ENCODE assay signal across 8 cellular contexts in genomic region chr19:39390460-39390758, GRCh38. TPM values are rescaled to one million over a fixed set of nuclear protein-coding genes. Genes with fewer than 3 reads are reported as not detected.
DNase-seq lines count a peak whose midpoint lies in the region; TF ChIP-seq lines count a peak whose summit lies in the region.

No MANE protein-coding gene starts in this region.

- H3K4ac ChIP-seq in mesendoderm (ENCODE audit: low read depth, low read length) = no peak overlapping the region

- no peak overlapping the region for H3K23ac ChIP-seq in mesendoderm (ENCODE audit: low read length)

- peak; percentile 62 for DNase-seq in ELR (ENCODE audit: low read depth)
- DNase-seq in RWPE1 (ENCODE audit: low spot score) = peak; percentile 86
- DNase-seq in central memory CD4-positive, alpha-beta T cell = peak; percentile 86
- no peak for DNase-seq in mesendoderm
- peak in 1 of 2 donors; percentile 90 for DNase-seq in suprapubic skin (ENCODE audit: low spot score in 2 of 2)
- DNase-seq in GOT3 (lab: John Stamatoyannopoulos, UW) = no peak
- DNase-seq in NCI-H226 = no peak
- DNase-seq in NCI-H748 (lab: John Stamatoyannopoulos, UW; ENCODE audit: unreplicated experiment) = no peak

- H2BK5ac ChIP-seq in mesendoderm (ENCODE audit: low read length) = no peak overlapping the region

- peak overlapping the region; percentile 90 for H3K56ac ChIP-seq in mesendoderm (ENCODE audit: low read length)

- H3K79me1 ChIP-seq in mesendoderm (ENCODE audit: low read length) = peaks cover 13% of the 10 kb centered on the region

- no peak overlapping the region for H3K18ac ChIP-seq in mesendoderm (ENCODE audit: low read length)

- H3K4me2 ChIP-seq in mesendoderm (ENCODE audit: low read length) = peak overlapping the region; percentile 75

- peak overlapping the region; percentile 80 for H3K4me3 ChIP-seq in mesendoderm (ENCODE audit: low read length)
- H3K4me3 ChIP-seq in suprapubic skin = peak overlapping the region; percentile 77

- POLR2A ChIA-PET in RWPE1 (lab: Yijun Ruan, JAX; ENCODE audit: low non-redundant PET) = interaction anchor here (1.4 kb wide), 1 partner anchor 45 kb away, joined by 8 read pairs; the partner anchor contains the start of gene RPS16

- H4K8ac ChIP-seq in mesendoderm (ENCODE audit: low read depth, low read length) = no peak overlapping the region

- TF ChIP-seq EP300 in suprapubic skin (IDR thresholded peaks at IDR 0.05) = no peak

- peaks cover 1% of the 10 kb centered on the region for H3K36me3 ChIP-seq in mesendoderm (ENCODE audit: control insufficient read depth, insufficient read depth, low read length)
- H3K36me3 ChIP-seq in suprapubic skin = peaks cover 57% of the 10 kb centered on the region

- peaks cover 9% of the 10 kb centered on the region for H3K79me2 ChIP-seq in mesendoderm (ENCODE audit: control insufficient read depth, insufficient read depth, low read length)

- WGBS in mesendoderm (ENCODE audit: extremely low coverage, insufficient coverage, low lambda C conversion rate) = no CpG with 5 or more reads among the region's 11 CpGs
- WGBS in suprapubic skin = 3% methylated on average over 5 of the region's 11 CpGs

- H2BK15ac ChIP-seq in mesendoderm (replicated peaks; ENCODE audit: low read depth) = no peak overlapping the region

- no peaks in the 10 kb centered on the region for H3K9me3 ChIP-seq in suprapubic skin

- H3K4me1 ChIP-seq in mesendoderm (ENCODE audit: control insufficient read depth, low read depth, low read length) (peaks cover 2% of the 10 kb centered on the region), suprapubic skin (peaks cover 27% of the 10 kb centered on the region)

- no peak for TF ChIP-seq POLR2A in suprapubic skin (IDR thresholded peaks at IDR 0.05)

- peak overlapping the region; percentile 38 for H4K5ac ChIP-seq in mesendoderm (ENCODE audit: low read length)

- H3K9ac ChIP-seq in mesendoderm (ENCODE audit: low read length) = peak overlapping the region; percentile 81

- H3K27ac ChIP-seq in RWPE1 = peak overlapping the region; percentile 94
- peak overlapping the region; percentile 75 for H3K27ac ChIP-seq in mesendoderm (ENCODE audit: low read depth, low read length)
- peak overlapping the region; percentile 97 for H3K27ac ChIP-seq in suprapubic skin

- no peak overlapping the region for H2BK120ac ChIP-seq in mesendoderm (ENCODE audit: low read depth, low read length)

- no peak for TF ChIP-seq CTCF in RWPE1 (conservative IDR thresholded peaks at IDR 0.05; ENCODE audit: low read depth)
- no peak for TF ChIP-seq CTCF in suprapubic skin (IDR thresholded peaks at IDR 0.05)

- CTCF ChIA-PET in RWPE1 (lab: Yijun Ruan, JAX) = interaction anchor here (0.6 to 1.8 kb wide), 2 partner anchors 14 to 21 kb away, joined by 3 to 9 read pairs; no protein-coding TSS in a partner anchor

- no peak overlapping the region for H2AK5ac ChIP-seq in mesendoderm (ENCODE audit: low read length)

- H3K27me3 ChIP-seq in mesendoderm (ENCODE audit: insufficient read depth, low read length, poor library complexity) = no peaks in the 10 kb centered on the region
- no peaks in the 10 kb centered on the region for H3K27me3 ChIP-seq in suprapubic skin

RNA-seq across cellular contexts. Expression of gene PAF1, which starts 0.5 kb away (rescaled TPM):
- polyA plus RNA-seq in mesendoderm (2013, experiment 1 of 2) = 36.9 TPM
- 36.2 TPM for polyA plus RNA-seq in mesendoderm (2013, experiment 2 of 2)
- 10 to 100 TPM; 24.8 to 42.4 (median 35.4) TPM for total RNA-seq in suprapubic skin

RNA-seq across cellular contexts. Expression of gene MED29, which starts 0.8 kb away (rescaled TPM):
- 29.0 TPM for polyA plus RNA-seq in mesendoderm (2013, experiment 1 of 2)
- 27.7 TPM for polyA plus RNA-seq in mesendoderm (2013, experiment 2 of 2)
- 10 to 100 TPM; 36.3 to 57.8 (median 48.0) TPM for total RNA-seq in suprapubic skin

RNA-seq across cellular contexts. Expression of gene ZFP36, which starts 16.2 kb away (rescaled TPM):
- 13.9 TPM for polyA plus RNA-seq in mesendoderm (2013, experiment 1 of 2)
- 13.7 TPM for polyA plus RNA-seq in mesendoderm (2013, experiment 2 of 2)
- 100 to 1,000 TPM; 426 to 850 (median 540) TPM for total RNA-seq in suprapubic skin

RNA-seq across cellular contexts. Expression of gene PLEKHG2, which starts 22.1 kb away (rescaled TPM):
- 52.8 TPM for polyA plus RNA-seq in mesendoderm (2013, experiment 1 of 2)
- 49.8 TPM for polyA plus RNA-seq in mesendoderm (2013, experiment 2 of 2)
- 10 to 100 TPM in 1 of 4 donors, 1 to 10 TPM in 3; 6.4 to 29.9 (median 7.7) TPM for total RNA-seq in suprapubic skin

RNA-seq across cellular contexts. Expression of gene RPS16, which starts 45.3 kb away (rescaled TPM):
- 4,239 TPM for polyA plus RNA-seq in mesendoderm (2013, experiment 1 of 2)
- 4,455 TPM for polyA plus RNA-seq in mesendoderm (2013, experiment 2 of 2)
- total RNA-seq in suprapubic skin = 1,000 to 10,000 TPM; 1,096 to 2,035 (median 1,787) TPM

Comparison
In these comparisons a context has a peak if more than half of its experiments do, and no peak if none do; other contexts are left out.
1. DNase-seq: peak in ELR (single experiment), RWPE1 (single experiment) and central memory CD4-positive, alpha-beta T cell (single experiment); none in mesendoderm (single experiment), GOT3 (single experiment), NCI-H226 (single experiment) and NCI-H748 (single experiment).
2. Peak in every context shown above with its lines, with median percentiles within 50 percentile points of each other: H3K27ac ChIP-seq.